ENCODE assay signal across 1 cellular context in the genomic region with DNA sequence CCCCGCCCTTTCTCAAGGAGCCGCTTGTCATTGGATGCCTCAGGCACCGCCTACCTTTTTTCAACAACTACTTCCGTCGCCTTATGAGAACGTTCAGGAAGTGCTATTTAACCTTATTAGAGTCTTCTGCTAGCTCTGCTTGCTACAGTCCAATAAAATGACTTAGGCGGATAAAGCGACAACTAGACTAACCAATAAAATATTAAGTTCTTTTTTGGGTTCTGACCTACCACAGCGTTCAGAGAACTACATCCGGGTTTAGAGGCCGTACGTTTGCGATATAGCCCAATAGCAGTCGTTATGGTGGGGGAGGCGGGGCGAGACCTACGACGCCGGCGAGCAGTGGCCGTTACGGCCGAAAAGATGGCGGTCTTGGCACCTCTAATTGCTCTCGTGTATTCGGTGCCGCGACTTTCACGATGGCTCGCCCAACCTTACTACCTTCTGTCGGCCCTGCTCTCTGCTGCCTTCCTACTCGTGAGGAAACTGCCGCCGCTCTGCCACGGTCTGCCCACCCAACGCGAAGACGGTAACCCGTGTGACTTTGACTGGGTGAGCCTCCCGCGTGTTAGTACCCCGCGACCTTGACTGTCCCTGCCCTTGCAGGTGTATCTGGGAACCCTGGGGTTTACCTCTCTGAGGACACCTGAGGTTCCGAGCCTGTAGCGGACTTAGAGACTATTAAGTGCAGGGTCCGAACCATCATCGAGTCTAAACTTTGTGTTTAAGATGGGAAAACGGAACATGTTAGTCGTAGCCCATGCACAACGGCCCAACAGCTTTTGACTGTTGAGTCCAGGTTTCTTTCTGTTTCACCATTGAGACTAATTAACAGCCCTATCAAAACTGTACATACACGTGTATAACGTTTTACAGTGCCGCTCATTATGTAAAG.
TF ChIP-seq lines count a peak whose summit lies in the region.

A gene with protein sequence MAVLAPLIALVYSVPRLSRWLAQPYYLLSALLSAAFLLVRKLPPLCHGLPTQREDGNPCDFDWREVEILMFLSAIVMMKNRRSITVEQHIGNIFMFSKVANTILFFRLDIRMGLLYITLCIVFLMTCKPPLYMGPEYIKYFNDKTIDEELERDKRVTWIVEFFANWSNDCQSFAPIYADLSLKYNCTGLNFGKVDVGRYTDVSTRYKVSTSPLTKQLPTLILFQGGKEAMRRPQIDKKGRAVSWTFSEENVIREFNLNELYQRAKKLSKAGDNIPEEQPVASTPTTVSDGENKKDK (plus strand): TSS at position 338 of the 895 bp plus-strand sequence. CDS start 26 bp downstream, at position 364.

TF ChIP-seq in GM12878, 131 proteins besides CTCF, POLR2A, EP300 and RAD21 (continued from another document):
- TF ChIP-seq, protein P1, sequence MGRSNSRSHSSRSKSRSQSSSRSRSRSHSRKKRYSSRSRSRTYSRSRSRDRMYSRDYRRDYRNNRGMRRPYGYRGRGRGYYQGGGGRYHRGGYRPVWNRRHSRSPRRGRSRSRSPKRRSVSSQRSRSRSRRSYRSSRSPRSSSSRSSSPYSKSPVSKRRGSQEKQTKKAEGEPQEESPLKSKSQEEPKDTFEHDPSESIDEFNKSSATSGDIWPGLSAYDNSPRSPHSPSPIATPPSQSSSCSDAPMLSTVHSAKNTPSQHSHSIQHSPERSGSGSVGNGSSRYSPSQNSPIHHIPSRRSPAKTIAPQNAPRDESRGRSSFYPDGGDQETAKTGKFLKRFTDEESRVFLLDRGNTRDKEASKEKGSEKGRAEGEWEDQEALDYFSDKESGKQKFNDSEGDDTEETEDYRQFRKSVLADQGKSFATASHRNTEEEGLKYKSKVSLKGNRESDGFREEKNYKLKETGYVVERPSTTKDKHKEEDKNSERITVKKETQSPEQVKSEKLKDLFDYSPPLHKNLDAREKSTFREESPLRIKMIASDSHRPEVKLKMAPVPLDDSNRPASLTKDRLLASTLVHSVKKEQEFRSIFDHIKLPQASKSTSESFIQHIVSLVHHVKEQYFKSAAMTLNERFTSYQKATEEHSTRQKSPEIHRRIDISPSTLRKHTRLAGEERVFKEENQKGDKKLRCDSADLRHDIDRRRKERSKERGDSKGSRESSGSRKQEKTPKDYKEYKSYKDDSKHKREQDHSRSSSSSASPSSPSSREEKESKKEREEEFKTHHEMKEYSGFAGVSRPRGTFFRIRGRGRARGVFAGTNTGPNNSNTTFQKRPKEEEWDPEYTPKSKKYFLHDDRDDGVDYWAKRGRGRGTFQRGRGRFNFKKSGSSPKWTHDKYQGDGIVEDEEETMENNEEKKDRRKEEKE (IDR thresholded peaks at IDR 0.05), result no peak
- TF ChIP-seq TCF12 (IDR thresholded peaks at IDR 0.05; ENCODE audit: low read depth, low read length) (0 out of 2 replicates have a peak, but pooled peaks have one; percentile 16), WRNIP1 (IDR thresholded peaks at IDR 0.05; ENCODE audit: borderline replicate concordance, low read depth, low read length) (no peak), RCOR1 (conservative IDR thresholded peaks at IDR 0.05; ENCODE audit: low read depth, low read length) (no peak), CEBPB (IDR thresholded peaks at IDR 0.05; ENCODE audit: borderline replicate concordance in 1 of 2, low read depth in 2 of 2, low read length in 2 of 2) (no peak), IKZF2 (IDR thresholded peaks at IDR 0.05) (no peak), RBBP5 (conservative IDR thresholded peaks at IDR 0.05) (no peak), SPI1 (IDR thresholded peaks at IDR 0.05; ENCODE audit: borderline replicate concordance, insufficient read depth, low read depth, low read length) (no peak), TBL1XR1 (IDR thresholded peaks at IDR 0.05; ENCODE audit: low read depth, low read length) (0 out of 2 replicates have a peak, but pooled peaks have one; percentile 30), ZNF24 (IDR thresholded peaks at IDR 0.05) (no peak), KDM1A (IDR thresholded peaks at IDR 0.05; ENCODE audit: borderline replicate concordance) (no peak), STAT1 (conservative IDR thresholded peaks at IDR 0.05) (no peak), JUND (IDR thresholded peaks at IDR 0.05; ENCODE audit: low read depth, low read length) (no peak)
- TF ChIP-seq, protein P2, sequence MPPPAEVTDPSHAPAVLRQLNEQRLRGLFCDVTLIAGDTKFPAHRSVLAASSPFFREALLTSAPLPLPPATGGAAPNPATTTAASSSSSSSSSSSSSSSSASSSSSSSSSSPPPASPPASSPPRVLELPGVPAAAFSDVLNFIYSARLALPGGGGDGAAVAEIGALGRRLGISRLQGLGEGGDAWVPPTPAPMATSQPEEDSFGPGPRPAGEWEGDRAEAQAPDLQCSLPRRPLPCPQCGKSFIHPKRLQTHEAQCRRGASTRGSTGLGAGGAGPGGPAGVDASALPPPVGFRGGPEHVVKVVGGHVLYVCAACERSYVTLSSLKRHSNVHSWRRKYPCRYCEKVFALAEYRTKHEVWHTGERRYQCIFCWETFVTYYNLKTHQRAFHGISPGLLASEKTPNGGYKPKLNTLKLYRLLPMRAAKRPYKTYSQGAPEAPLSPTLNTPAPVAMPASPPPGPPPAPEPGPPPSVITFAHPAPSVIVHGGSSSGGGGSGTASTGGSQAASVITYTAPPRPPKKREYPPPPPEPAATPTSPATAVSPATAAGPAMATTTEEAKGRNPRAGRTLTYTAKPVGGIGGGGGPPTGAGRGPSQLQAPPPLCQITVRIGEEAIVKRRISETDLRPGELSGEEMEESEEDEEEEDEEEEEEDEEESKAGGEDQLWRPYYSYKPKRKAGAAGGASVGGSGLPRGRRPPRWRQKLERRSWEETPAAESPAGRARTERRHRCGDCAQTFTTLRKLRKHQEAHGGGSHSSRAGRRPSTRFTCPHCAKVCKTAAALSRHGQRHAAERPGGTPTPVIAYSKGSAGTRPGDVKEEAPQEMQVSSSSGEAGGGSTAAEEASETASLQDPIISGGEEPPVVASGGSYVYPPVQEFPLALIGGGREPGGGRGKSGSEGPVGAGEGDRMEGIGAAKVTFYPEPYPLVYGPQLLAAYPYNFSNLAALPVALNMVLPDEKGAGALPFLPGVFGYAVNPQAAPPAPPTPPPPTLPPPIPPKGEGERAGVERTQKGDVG (CRISPR knock-in tag; IDR thresholded peaks at IDR 0.05), result no peak
- TF ChIP-seq, protein P3, sequence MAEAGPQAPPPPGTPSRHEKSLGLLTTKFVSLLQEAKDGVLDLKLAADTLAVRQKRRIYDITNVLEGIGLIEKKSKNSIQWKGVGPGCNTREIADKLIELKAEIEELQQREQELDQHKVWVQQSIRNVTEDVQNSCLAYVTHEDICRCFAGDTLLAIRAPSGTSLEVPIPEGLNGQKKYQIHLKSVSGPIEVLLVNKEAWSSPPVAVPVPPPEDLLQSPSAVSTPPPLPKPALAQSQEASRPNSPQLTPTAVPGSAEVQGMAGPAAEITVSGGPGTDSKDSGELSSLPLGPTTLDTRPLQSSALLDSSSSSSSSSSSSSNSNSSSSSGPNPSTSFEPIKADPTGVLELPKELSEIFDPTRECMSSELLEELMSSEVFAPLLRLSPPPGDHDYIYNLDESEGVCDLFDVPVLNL (IDR thresholded peaks at IDR 0.05; ENCODE audit: low read depth, low read length), result no peak
- TF ChIP-seq, protein P4, sequence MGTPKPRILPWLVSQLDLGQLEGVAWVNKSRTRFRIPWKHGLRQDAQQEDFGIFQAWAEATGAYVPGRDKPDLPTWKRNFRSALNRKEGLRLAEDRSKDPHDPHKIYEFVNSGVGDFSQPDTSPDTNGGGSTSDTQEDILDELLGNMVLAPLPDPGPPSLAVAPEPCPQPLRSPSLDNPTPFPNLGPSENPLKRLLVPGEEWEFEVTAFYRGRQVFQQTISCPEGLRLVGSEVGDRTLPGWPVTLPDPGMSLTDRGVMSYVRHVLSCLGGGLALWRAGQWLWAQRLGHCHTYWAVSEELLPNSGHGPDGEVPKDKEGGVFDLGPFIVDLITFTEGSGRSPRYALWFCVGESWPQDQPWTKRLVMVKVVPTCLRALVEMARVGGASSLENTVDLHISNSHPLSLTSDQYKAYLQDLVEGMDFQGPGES (IDR thresholded peaks at IDR 0.05), result peak; percentile 89
- TF ChIP-seq, protein P5, sequence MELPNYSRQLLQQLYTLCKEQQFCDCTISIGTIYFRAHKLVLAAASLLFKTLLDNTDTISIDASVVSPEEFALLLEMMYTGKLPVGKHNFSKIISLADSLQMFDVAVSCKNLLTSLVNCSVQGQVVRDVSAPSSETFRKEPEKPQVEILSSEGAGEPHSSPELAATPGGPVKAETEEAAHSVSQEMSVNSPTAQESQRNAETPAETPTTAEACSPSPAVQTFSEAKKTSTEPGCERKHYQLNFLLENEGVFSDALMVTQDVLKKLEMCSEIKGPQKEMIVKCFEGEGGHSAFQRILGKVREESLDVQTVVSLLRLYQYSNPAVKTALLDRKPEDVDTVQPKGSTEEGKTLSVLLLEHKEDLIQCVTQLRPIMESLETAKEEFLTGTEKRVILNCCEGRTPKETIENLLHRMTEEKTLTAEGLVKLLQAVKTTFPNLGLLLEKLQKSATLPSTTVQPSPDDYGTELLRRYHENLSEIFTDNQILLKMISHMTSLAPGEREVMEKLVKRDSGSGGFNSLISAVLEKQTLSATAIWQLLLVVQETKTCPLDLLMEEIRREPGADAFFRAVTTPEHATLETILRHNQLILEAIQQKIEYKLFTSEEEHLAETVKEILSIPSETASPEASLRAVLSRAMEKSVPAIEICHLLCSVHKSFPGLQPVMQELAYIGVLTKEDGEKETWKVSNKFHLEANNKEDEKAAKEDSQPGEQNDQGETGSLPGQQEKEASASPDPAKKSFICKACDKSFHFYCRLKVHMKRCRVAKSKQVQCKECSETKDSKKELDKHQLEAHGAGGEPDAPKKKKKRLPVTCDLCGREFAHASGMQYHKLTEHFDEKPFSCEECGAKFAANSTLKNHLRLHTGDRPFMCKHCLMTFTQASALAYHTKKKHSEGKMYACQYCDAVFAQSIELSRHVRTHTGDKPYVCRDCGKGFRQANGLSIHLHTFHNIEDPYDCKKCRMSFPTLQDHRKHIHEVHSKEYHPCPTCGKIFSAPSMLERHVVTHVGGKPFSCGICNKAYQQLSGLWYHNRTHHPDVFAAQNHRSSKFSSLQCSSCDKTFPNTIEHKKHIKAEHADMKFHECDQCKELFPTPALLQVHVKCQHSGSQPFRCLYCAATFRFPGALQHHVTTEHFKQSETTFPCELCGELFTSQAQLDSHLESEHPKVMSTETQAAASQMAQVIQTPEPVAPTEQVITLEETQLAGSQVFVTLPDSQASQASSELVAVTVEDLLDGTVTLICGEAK (IDR thresholded peaks at IDR 0.05; ENCODE audit: borderline replicate concordance), result peak; percentile 99
